In genomic region chr17:3529817-3530741, GRCh38 we compare ENCODE assay signal across 1 cellular context.
TF ChIP-seq lines count a peak whose summit lies in the region.

No MANE protein-coding gene starts in this region.

TF ChIP-seq in HepG2, 621 proteins besides CTCF, POLR2A, EP300 and RAD21 (continued from another document and continues in another):
- TF ChIP-seq AHDC1 (CRISPR knock-in tag; IDR thresholded peaks at IDR 0.05; ENCODE audit: borderline replicate concordance) (no peak), ZNF572 (CRISPR knock-in tag; IDR thresholded peaks at IDR 0.05) (no peak), BRCA1 (CRISPR knock-in tag; IDR thresholded peaks at IDR 0.05) (no peak), ZNF841 (CRISPR knock-in tag; IDR thresholded peaks at IDR 0.05; ENCODE audit: borderline replicate concordance) (no peak), HMGA1 (CRISPR knock-in tag; conservative IDR thresholded peaks at IDR 0.05) (no peak), ZNF615 (CRISPR knock-in tag; IDR thresholded peaks at IDR 0.05; ENCODE audit: borderline replicate concordance) (no peak), ZNF552 (CRISPR knock-in tag; IDR thresholded peaks at IDR 0.05; ENCODE audit: borderline replicate concordance) (no peak), ZBTB43 (CRISPR knock-in tag; conservative IDR thresholded peaks at IDR 0.05) (no peak), STAT5B (CRISPR knock-in tag; IDR thresholded peaks at IDR 0.05) (no peak), STAT6 (CRISPR knock-in tag; IDR thresholded peaks at IDR 0.05; ENCODE audit: borderline replicate concordance) (no peak), ZNF678 (CRISPR knock-in tag; IDR thresholded peaks at IDR 0.05) (no peak), BCL3 (CRISPR knock-in tag; IDR thresholded peaks at IDR 0.05) (no peak), SOX6 (IDR thresholded peaks at IDR 0.05) (no peak), SOX6 (CRISPR knock-in tag; IDR thresholded peaks at IDR 0.05) (peak; percentile 74), ZNF672 (CRISPR knock-in tag; IDR thresholded peaks at IDR 0.05) (no peak), RNF2 (conservative IDR thresholded peaks at IDR 0.05; ENCODE audit: low read depth) (no peak), PAWR (CRISPR knock-in tag; IDR thresholded peaks at IDR 0.05; ENCODE audit: borderline replicate concordance) (no peak), HOXA9 (CRISPR knock-in tag; IDR thresholded peaks at IDR 0.05; ENCODE audit: borderline replicate concordance) (no peak), RFX3 (CRISPR knock-in tag; IDR thresholded peaks at IDR 0.05) (no peak), TAF1 (CRISPR knock-in tag; IDR thresholded peaks at IDR 0.05) (peak; percentile 40; the same call in 1 of the 2 replicates), ZMAT5 (CRISPR knock-in tag; IDR thresholded peaks at IDR 0.05; ENCODE audit: borderline replicate concordance, low read depth) (no peak), IRX3 (CRISPR knock-in tag; IDR thresholded peaks at IDR 0.05; ENCODE audit: borderline replicate concordance, low read depth) (0 out of 2 replicates have a peak, but pooled peaks have one; percentile 35), ZFAT (CRISPR knock-in tag; conservative IDR thresholded peaks at IDR 0.05) (no peak), SALL1 (CRISPR knock-in tag; IDR thresholded peaks at IDR 0.05) (peak; percentile 65; the same call in 1 of the 2 replicates), ZBTB44 (CRISPR knock-in tag; IDR thresholded peaks at IDR 0.05) (no peak), ARNTL (CRISPR knock-in tag; IDR thresholded peaks at IDR 0.05) (no peak), SP5 (CRISPR knock-in tag; IDR thresholded peaks at IDR 0.05; ENCODE audit: borderline replicate concordance, low read depth) (peak; percentile 90; the same call in 1 of the 2 replicates), RFX5 (IDR thresholded peaks at IDR 0.05; ENCODE audit: low read depth, low read length) (no peak), ISX (CRISPR knock-in tag; conservative IDR thresholded peaks at IDR 0.05) (no peak), ZNF670 (CRISPR knock-in tag; IDR thresholded peaks at IDR 0.05; ENCODE audit: borderline replicate concordance) (no peak), YEATS2 (CRISPR knock-in tag; IDR thresholded peaks at IDR 0.05; ENCODE audit: borderline replicate concordance) (no peak), EZH2 (conservative IDR thresholded peaks at IDR 0.05; ENCODE audit: low read depth, low read length) (no peak), GATAD1 (CRISPR knock-in tag; IDR thresholded peaks at IDR 0.05) (no peak), ZSCAN21 (CRISPR knock-in tag; IDR thresholded peaks at IDR 0.05; ENCODE audit: borderline replicate concordance) (peak; percentile 78), ZNF557 (CRISPR knock-in tag; IDR thresholded peaks at IDR 0.05) (no peak), ZHX1 (CRISPR knock-in tag; IDR thresholded peaks at IDR 0.05; ENCODE audit: low read depth) (0 out of 2 replicates have a peak, but pooled peaks have one; percentile 68), WIZ (CRISPR knock-in tag; IDR thresholded peaks at IDR 0.05) (no peak), ZNF562 (CRISPR knock-in tag; IDR thresholded peaks at IDR 0.05; ENCODE audit: borderline replicate concordance) (no peak), ZNF616 (CRISPR knock-in tag; IDR thresholded peaks at IDR 0.05; ENCODE audit: low read depth) (no peak), SP2 (CRISPR knock-in tag; IDR thresholded peaks at IDR 0.05) (no peak), ZNF343 (CRISPR knock-in tag; IDR thresholded peaks at IDR 0.05) (no peak), ZKSCAN1 (IDR thresholded peaks at IDR 0.05; ENCODE audit: low read length) (no peak), SAP130 (CRISPR knock-in tag; IDR thresholded peaks at IDR 0.05; ENCODE audit: low read depth) (peak; percentile 34; the same call in 1 of the 2 replicates), TRIM22 (IDR thresholded peaks at IDR 0.05) (no peak), FOSL1 (CRISPR knock-in tag; IDR thresholded peaks at IDR 0.05; ENCODE audit: borderline replicate concordance) (no peak), ZSCAN29 (CRISPR knock-in tag; conservative IDR thresholded peaks at IDR 0.05) (no peak), ZNF430 (CRISPR knock-in tag; IDR thresholded peaks at IDR 0.05) (no peak)
